In genomic region chr5:160787247-160787646, GRCh38 we compare ENCODE assay signal across 9 cellular contexts.
DNase-seq lines count a peak whose midpoint lies in the region; ATAC-seq and TF ChIP-seq lines count a peak whose summit lies in the region.
"Had no signal": no experiment of that assay in that cellular context is flagged by ENCODE, and none has a peak within 500 bp of the region (broad histone marks: within the 10 kb centered on the region; RNA-seq: fewer than 3 reads in every experiment).

No MANE protein-coding gene starts in this region.

- in situ Hi-C loops in G401 (cut with HindIII; ENCODE audit: low sequenced_read_pairs) (no loop called here), Panc1 (cut with HindIII; ENCODE audit: low pct_unique_long_range_greater_than_20kb, low sequenced_read_pairs) (no loop called here)

- BruUV-seq in Panc1 (replicated peaks; lab: Mats Ljungman, UMichigan): no TSS peak

- peak; percentile 19 for DNase-seq in G401 (ENCODE audit: low spot score)
- no peak for DNase-seq in Panc1 (ENCODE audit: low read depth, low spot score)
- peak; percentile 83 for DNase-seq in kidney tubule cell (ENCODE audit: low spot score)
- DNase-seq in natural killer cell: no peak
- no peak for DNase-seq in NK-92 (lab: John Stamatoyannopoulos, UW; ENCODE audit: unreplicated experiment)
- no peak for DNase-seq in GF-D8 (lab: John Stamatoyannopoulos, UW)

- H3K4me1 Mint-ChIP-seq in natural killer cell: no peaks in the 10 kb centered on the region
- H3K4me1 Mint-ChIP-seq: IgD-negative memory B cell had no signal

- H3K9me3 ChIP-seq in Panc1 (ENCODE audit: control insufficient read depth, insufficient read depth, low read depth, low read length): no peaks in the 10 kb centered on the region

- no peaks in the 10 kb centered on the region for H3K36me3 Mint-ChIP-seq in natural killer cell
- H3K36me3 Mint-ChIP-seq: IgD-negative memory B cell had no signal

- intact Hi-C loops in Panc1 (cut with micrococcal nuclease; ENCODE audit: unreplicated experiment): loop anchor here (5.0 kb wide), 1 partner anchor 350 kb away; no protein-coding TSS in a partner anchor
- intact Hi-C loops in natural killer cell (cut with micrococcal nuclease): no loop called here

- H3K27me3 ChIP-seq in Panc1 (ENCODE audit: control insufficient read depth, insufficient read depth, low read length): no peaks in the 10 kb centered on the region

- H3K36me3 ChIP-seq in Panc1 (ENCODE audit: control insufficient read depth, insufficient read depth, low read length): no peaks in the 10 kb centered on the region

- no peak overlapping the region for H3K4me3 Mint-ChIP-seq in natural killer cell
- H3K4me3 Mint-ChIP-seq: IgD-negative memory B cell had no signal

- H3K9me3 Mint-ChIP-seq in natural killer cell: peaks cover 2 to 5% of the 10 kb centered on the region in 2 donors
- H3K9me3 Mint-ChIP-seq: IgD-negative memory B cell had no signal

- TF ChIP-seq CTCF in Panc1 (IDR thresholded peaks at IDR 0.05) (peak; percentile 52), natural killer cell (IDR thresholded peaks at IDR 0.05) (no peak)

- H3K27ac ChIP-seq in Panc1 (ENCODE audit: low read length): no peak overlapping the region

- no peak overlapping the region for H3K4me3 ChIP-seq in Panc1 (ENCODE audit: low read depth in 2 of 2, low read length in 2 of 2)

- POLR2A ChIA-PET in Panc1 (lab: Charles Lee): no interaction called here

- no peak overlapping the region for H3K27ac Mint-ChIP-seq in natural killer cell
- H3K27ac Mint-ChIP-seq: IgD-negative memory B cell had no signal

- CTCF ChIA-PET in Panc1 (lab: Charles Lee): no interaction called here

- H3K27me3 Mint-ChIP-seq in natural killer cell (ENCODE audit: low read depth in 2 of 2): no peaks in the 10 kb centered on the region
- H3K27me3 Mint-ChIP-seq: IgD-negative memory B cell had no signal

- H3K4me1 ChIP-seq in Panc1 (ENCODE audit: control insufficient read depth, insufficient read depth, low read length): no peaks in the 10 kb centered on the region

- ATAC-seq in GM21576 (IDR thresholded peaks at IDR 0.05; ENCODE audit: unreplicated experiment): peak; percentile 64
- no peak for ATAC-seq in Panc1
- no peak for ATAC-seq in natural killer cell
- no peak for ATAC-seq in HG03045 (IDR thresholded peaks at IDR 0.05; ENCODE audit: unreplicated experiment)

Comparison
In these comparisons a context has a peak if more than half of its experiments do, and no peak if none do; other contexts are left out.
1. DNase-seq: peak in G401 (single experiment) and kidney tubule cell (single experiment); none in Panc1 (single experiment), natural killer cell (single experiment), NK-92 (single experiment) and GF-D8 (single experiment).